8 cellular contexts compared by ENCODE assay signal in genomic region chr20:64041781-64042771, GRCh38. TPM values are rescaled to one million over a fixed set of nuclear protein-coding genes. Genes with fewer than 3 reads are reported as not detected.
DNase-seq lines count a peak whose midpoint lies in the region; ATAC-seq and TF ChIP-seq lines count a peak whose summit lies in the region.

No MANE protein-coding gene starts in this region.

- CTCF ChIA-PET in T-cell (lab: Charles Lee), result no interaction called here

- POLR2A ChIA-PET in T-cell (lab: Charles Lee), result no interaction called here

- no peaks in the 10 kb centered on the region for H3K9me3 ChIP-seq in gastroesophageal sphincter
- no peaks in the 10 kb centered on the region for H3K9me3 ChIP-seq in suprapubic skin
- no peaks in the 10 kb centered on the region for H3K9me3 ChIP-seq in ascending aorta

- H3K27me3 Mint-ChIP-seq in T-helper 1 cell treated with Interleukin-12 subunit alpha and Interleukin-12 subunit beta and Interleukin-4 antibody, amounts not matched to agents 30 μg/mL and 1 μg/mL, for 36 hours (ENCODE audit: low read depth), result peaks cover 14% of the 10 kb centered on the region
- peaks cover 6 to 13% of the 10 kb centered on the region in 2 donors for H3K27me3 Mint-ChIP-seq in T-cell

- peaks cover 99% of the 10 kb centered on the region for H3K27me3 ChIP-seq in gastroesophageal sphincter
- H3K27me3 ChIP-seq in suprapubic skin, result peaks cover 56% of the 10 kb centered on the region
- H3K27me3 ChIP-seq in ascending aorta, result peaks cover 27% of the 10 kb centered on the region

- DNase-seq in T-helper 1 cell (no peak), T-cell (peak in 1 of 34 experiments; percentile 56), suprapubic skin (ENCODE audit: low spot score in 2 of 2) (no peak), NCI-H446 treated with DMSO at 0.1 percent for 48 hours (lab: John Stamatoyannopoulos, UW) (no peak), ascending aorta (ENCODE audit: low spot score in 2 of 2) (no peak)

- no peaks in the 10 kb centered on the region for H3K36me3 Mint-ChIP-seq in T-helper 1 cell treated with Interleukin-12 subunit alpha and Interleukin-12 subunit beta and Interleukin-4 antibody, amounts not matched to agents 30 μg/mL and 1 μg/mL, for 36 hours (ENCODE audit: low read depth)
- no peaks in the 10 kb centered on the region for H3K36me3 Mint-ChIP-seq in T-cell

- peak overlapping the region; percentile 81 for H3K27ac Mint-ChIP-seq in T-helper 1 cell treated with Interleukin-12 subunit alpha and Interleukin-12 subunit beta and Interleukin-4 antibody, amounts not matched to agents 30 μg/mL and 1 μg/mL, for 36 hours
- H3K27ac Mint-ChIP-seq in T-cell, result peak overlapping the region; percentile 90 to 93

- TF ChIP-seq CTCF in gastroesophageal sphincter (IDR thresholded peaks at IDR 0.05) (no peak), suprapubic skin (IDR thresholded peaks at IDR 0.05) (no peak), ascending aorta (IDR thresholded peaks at IDR 0.05) (no peak)

- H3K4me1 ChIP-seq in gastroesophageal sphincter, result peaks cover 0 to 54% (median 27%) of the 10 kb centered on the region in 3 donors
- H3K4me1 ChIP-seq in suprapubic skin, result peaks cover 59% of the 10 kb centered on the region
- H3K4me1 ChIP-seq in ascending aorta, result peaks cover 5 to 20% of the 10 kb centered on the region in 2 donors

- H3K4me3 ChIP-seq in gastroesophageal sphincter (peak overlapping the region in 1 of 2 donors; percentile 50), suprapubic skin (peak overlapping the region; percentile 46), ascending aorta (peak overlapping the region in 1 of 2 donors; percentile 59)

- H3K36me3 ChIP-seq in gastroesophageal sphincter, result no peaks in the 10 kb centered on the region
- no peaks in the 10 kb centered on the region for H3K36me3 ChIP-seq in suprapubic skin
- no peaks in the 10 kb centered on the region for H3K36me3 ChIP-seq in ascending aorta

- H3K4me1 Mint-ChIP-seq in T-helper 1 cell treated with Interleukin-12 subunit alpha and Interleukin-12 subunit beta and Interleukin-4 antibody, amounts not matched to agents 30 μg/mL and 1 μg/mL, for 36 hours (ENCODE audit: low read depth), result peaks cover 36% of the 10 kb centered on the region
- peaks cover 48 to 64% (median 58%) of the 10 kb centered on the region in 3 donors for H3K4me1 Mint-ChIP-seq in T-cell

- intact Hi-C loops in ascending aorta (cut with DNase I), result no loop called here

- H3K9me3 Mint-ChIP-seq in T-helper 1 cell treated with Interleukin-12 subunit alpha and Interleukin-12 subunit beta and Interleukin-4 antibody, amounts not matched to agents 30 μg/mL and 1 μg/mL, for 36 hours, result no peaks in the 10 kb centered on the region
- no peaks in the 10 kb centered on the region for H3K9me3 Mint-ChIP-seq in T-cell

- TF ChIP-seq EP300 in gastroesophageal sphincter (IDR thresholded peaks at IDR 0.05), result no peak
- no peak for TF ChIP-seq EP300 in suprapubic skin (IDR thresholded peaks at IDR 0.05)

- WGBS in gastroesophageal sphincter (ENCODE audit: low coverage in 1 of 2), 2 donors, result 5% methylated on average over 8 of the region's 65 CpGs; no CpG with 5 or more reads in 1 of the 2 donors
- 36% methylated on average over 12 of the region's 65 CpGs for WGBS in suprapubic skin

- TF ChIP-seq POLR2A in gastroesophageal sphincter (IDR thresholded peaks at IDR 0.05) (no peak), suprapubic skin (IDR thresholded peaks at IDR 0.05) (no peak)

- peak overlapping the region; percentile 79 for H3K4me3 Mint-ChIP-seq in T-helper 1 cell treated with Interleukin-12 subunit alpha and Interleukin-12 subunit beta and Interleukin-4 antibody, amounts not matched to agents 30 μg/mL and 1 μg/mL, for 36 hours
- H3K4me3 Mint-ChIP-seq in T-cell, result peak overlapping the region; percentile 75 to 81 (median 79)

- no peak for ATAC-seq in T-cell (replicated peaks in 1 of 4)
- no peak for ATAC-seq in gastroesophageal sphincter
- ATAC-seq in HG02970 (IDR thresholded peaks at IDR 0.05; ENCODE audit: low FRiP score, unreplicated experiment), result no peak

- H3K27ac ChIP-seq in gastroesophageal sphincter (peak overlapping the region in 3 of 4 donors; percentile 60 to 69 (median 66)), suprapubic skin (peak overlapping the region; percentile 33), ascending aorta (peak overlapping the region in 1 of 2 donors; percentile 50)

RNA-seq across cellular contexts. Expression of gene C20orf204, which starts 6.1 kb away (rescaled TPM):
- total RNA-seq in T-cell (10 to 100 TPM in 2 of 5 donors, 1 to 10 TPM in 3; 4.5 to 20.8 (median 9.5) TPM), gastroesophageal sphincter (1 to 10 TPM in 1 of 4 donors, under 1 TPM in 2, not detected in 1; 0.40 to 1.6 (median 0.58) TPM), suprapubic skin (1 to 10 TPM; 1.1 to 5.1 (median 1.8) TPM), ascending aorta (not detected)

RNA-seq across cellular contexts. Expression of gene SOX18, which starts 7.4 kb away (rescaled TPM):
- total RNA-seq in T-cell (under 1 TPM in 3 of 5 donors, not detected in 2; 0.35 to 0.56 (median 0.44) TPM), gastroesophageal sphincter (10 to 100 TPM in 1 of 4 donors, 1 to 10 TPM in 3; 4.4 to 13.3 (median 7.1) TPM), suprapubic skin (1 to 10 TPM in 3 of 4 donors, under 1 TPM in 1; 0.79 to 8.7 (median 3.3) TPM), ascending aorta (244 TPM)

RNA-seq across cellular contexts. Expression of gene TCEA2, which starts 20.9 kb away (rescaled TPM):
- total RNA-seq in T-cell (10 to 100 TPM; 25.8 to 49.7 (median 40.1) TPM), gastroesophageal sphincter (10 to 100 TPM; 28.1 to 39.7 (median 33.6) TPM), suprapubic skin (10 to 100 TPM in 3 of 4 donors, 1 to 10 TPM in 1; 8.6 to 27.9 (median 13.2) TPM), ascending aorta (61.4 TPM)

RNA-seq across cellular contexts. Expression of gene RGS19, which starts 37.2 kb away (rescaled TPM):
- 10 to 100 TPM; 39.2 to 61.7 (median 57.3) TPM for total RNA-seq in T-cell
- 10 to 100 TPM in 2 of 4 donors, 1 to 10 TPM in 2; 3.4 to 16.0 (median 10.5) TPM for total RNA-seq in gastroesophageal sphincter
- 10 to 100 TPM; 14.8 to 18.4 (median 16.2) TPM for total RNA-seq in suprapubic skin
- total RNA-seq in ascending aorta, result 109 TPM

RNA-seq across cellular contexts. Expression of gene OPRL1, which starts 37.8 kb away (rescaled TPM):
- total RNA-seq in T-cell (1 to 10 TPM; 1.1 to 1.9 (median 1.5) TPM), gastroesophageal sphincter (1 to 10 TPM in 1 of 4 donors, under 1 TPM in 3; 0.50 to 1.1 (median 0.66) TPM), suprapubic skin (under 1 TPM; 0.45 to 0.68 (median 0.52) TPM), ascending aorta (0.21 TPM)

Comparison
In these comparisons a context has a peak if more than half of its experiments do, and no peak if none do; other contexts are left out.
1. RNA of gene SOX18, which starts 7.4 kb away (total RNA-seq): 244 TPM in ascending aorta (single experiment); 4.4 to 13.3 TPM in gastroesophageal sphincter, 0.79 to 8.7 TPM in suprapubic skin and 0.35 to 0.56 TPM in T-cell; every median in the first group is over 10 times any median in the second.